ENCODE assay signal across 23 cellular contexts in the genomic region with DNA sequence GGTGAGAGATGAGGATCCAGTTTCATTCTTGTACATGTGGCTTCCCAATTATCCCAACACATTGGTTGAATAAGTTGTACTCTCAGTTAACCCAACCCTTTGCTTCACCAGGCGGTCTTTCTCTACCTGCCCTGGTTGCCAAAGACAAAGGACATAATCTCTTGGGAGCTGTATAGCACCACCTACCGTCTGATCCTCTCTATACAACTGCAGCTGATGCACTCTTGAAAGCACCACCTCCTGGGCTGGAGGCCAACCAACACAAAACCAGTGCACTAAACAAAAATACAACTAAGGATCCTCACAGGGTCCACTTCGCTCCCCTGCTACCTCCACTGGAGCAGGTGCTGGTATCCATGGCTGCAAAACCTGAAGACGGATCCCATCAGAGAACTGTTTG.
DNase-seq lines count a peak whose midpoint lies in the region; ATAC-seq and TF ChIP-seq lines count a peak whose summit lies in the region.
"Had no signal": no experiment of that assay in that cellular context is flagged by ENCODE, and none has a peak within 500 bp of the region (broad histone marks: within the 10 kb centered on the region; RNA-seq: fewer than 3 reads in every experiment).

No MANE protein-coding gene starts in this region.

- H3K79me2 ChIP-seq in PC-3 (ENCODE audit: low read length) = no peaks in the 10 kb centered on the region

- ATAC-seq in IMR-90 (ENCODE audit: low read depth) = no peak
- no peak for ATAC-seq in PC-3
- ATAC-seq in activated T-cell treated with anti-CD3 and anti-CD28 coated beads, Interleukin-2, amount 50 U/mL, for 4 hours = no peak
- ATAC-seq: activated naive CD4-positive, alpha-beta T cell treated with anti-CD3 and anti-CD28 coated beads, Interleukin-2, amount 50 U/mL, for 72 hours; lower lobe of right lung; psoas muscle had no signal

- POLR2A ChIA-PET in IMR-90 (lab: Charles Lee; ENCODE audit: unreplicated experiment) = no interaction called here
- POLR2A ChIA-PET in PC-3 (lab: Charles Lee; ENCODE audit: unreplicated experiment) = no interaction called here

- no peaks in the 10 kb centered on the region for H3K79me1 ChIP-seq in IMR-90 (ENCODE audit: low read depth in 1 of 2, low read length in 2 of 2)

- no peaks in the 10 kb centered on the region for H3K36me3 Mint-ChIP-seq in activated T-cell treated with anti-CD3 and anti-CD28 coated beads, Interleukin-2, amount 50 U/mL, for 4 hours (ENCODE audit: insufficient read depth)
- H3K36me3 Mint-ChIP-seq: CD4-positive, CD25-positive, alpha-beta regulatory T cell had no signal

- dilution Hi-C loops in IMR-90 (cut with HindIII; ENCODE audit: low sequenced_read_pairs, unreplicated experiment) = no loop called here

- H3K4me3 Mint-ChIP-seq in activated T-cell treated with anti-CD3 and anti-CD28 coated beads, Interleukin-2, amount 50 U/mL, for 4 hours = no peak overlapping the region
- H3K4me3 Mint-ChIP-seq: activated CD4-positive, alpha-beta T cell treated with anti-CD3 and anti-CD28 coated beads, Interleukin-2, amount 10 ng/mL, durations not matched to agents 24 days and 14 days; CD4-positive, CD25-positive, alpha-beta regulatory T cell; T-helper 1 cell treated with Interleukin-12 subunit alpha and Interleukin-12 subunit beta and Interleukin-4 antibody, amounts not matched to agents 30 μg/mL and 1 μg/mL, for 36 hours had no signal

- no peak overlapping the region for H3K4ac ChIP-seq in IMR-90 (ENCODE audit: low read depth, low read length)

- no peak for TF ChIP-seq RAD21 in IMR-90 (IDR thresholded peaks at IDR 0.05; ENCODE audit: low read length)

- H2AK5ac ChIP-seq in IMR-90 (ENCODE audit: low read depth, low read length) = no peak overlapping the region

- H3K36me3 ChIP-seq in IMR-90 (ENCODE audit: control insufficient read depth, insufficient read depth, low read length) (no peaks in the 10 kb centered on the region), PC-3 (ENCODE audit: low read depth, low read length) (no peaks in the 10 kb centered on the region), ovary (no peaks in the 10 kb centered on the region)
- H3K36me3 ChIP-seq: lower lobe of right lung had no signal

- TF ChIP-seq CTCF in IMR-90 (conservative IDR thresholded peaks at IDR 0.05; ENCODE audit: low read depth, low read length) = no peak
- peak; percentile 42; the same call in 1 of the 2 replicates for TF ChIP-seq CTCF in PC-3 (conservative IDR thresholded peaks at IDR 0.05; ENCODE audit: low read depth, low read length)
- TF ChIP-seq CTCF in ovary (IDR thresholded peaks at IDR 0.05) = no peak

- intact Hi-C loops in IMR-90 (cut with micrococcal nuclease) = no loop called here
- intact Hi-C loops in PC-3 (cut with micrococcal nuclease) = no loop called here
- intact Hi-C loops in ovary (cut with DNase I) = no loop called here

- H2BK5ac ChIP-seq in IMR-90 (ENCODE audit: low read depth, low read length, poor library complexity, severe bottlenecking) = no peak overlapping the region

- H3K4me2 ChIP-seq in IMR-90 (ENCODE audit: low read depth, low read length) = no peak overlapping the region
- no peak overlapping the region for H3K4me2 ChIP-seq in PC-3 (ENCODE audit: low read length)

- WGBS in IMR-90 (ENCODE audit: extremely low coverage in 2 of 2, insufficient read length in 1 of 2), 2 experiments = 80% methylated on average over 1 of the region's 4 CpGs; no CpG with 5 or more reads in 1 of the 2 experiments
- WGBS in ovary, 3 donors = 81 to 90% (median 84%) methylated on average over 4 of the region's 4 CpGs

- no peak overlapping the region for H3K27ac ChIP-seq in IMR-90 (ENCODE audit: insufficient read depth, low read length)
- no peak overlapping the region for H3K27ac ChIP-seq in PC-3 (ENCODE audit: low read length)
- H3K27ac ChIP-seq in ovary = no peak overlapping the region
- H3K27ac ChIP-seq: lower lobe of right lung, psoas muscle had no signal

- H2AFZ ChIP-seq in IMR-90 (replicated peaks; ENCODE audit: low read length, poor library complexity) = no peak overlapping the region
- H2AFZ ChIP-seq in PC-3 (ENCODE audit: low read length) = no peak overlapping the region

- no peak overlapping the region for H3K56ac ChIP-seq in IMR-90 (ENCODE audit: extremely low read depth, insufficient read depth, low read length)

- CTCF ChIA-PET in IMR-90 (lab: Yijun Ruan, JAX) (no interaction called here), PC-3 (lab: Charles Lee) (no interaction called here)

- DNase-seq in ACHN (peak; percentile 42), IMR-90 (no peak), PC-3 (peak; percentile 23), iPS DF 4.7 (ENCODE audit: extremely low read depth, low spot score) (peak; percentile 22), ovary (no peak), NCI-H1417 (lab: John Stamatoyannopoulos, UW) (no peak)
- no peak for DNase-seq in activated T-cell treated with anti-CD3 and anti-CD28 coated beads, Interleukin-2, amount 50 U/mL, for 4 hours
- no peak for DNase-seq in activated CD4-positive, CD25-positive, alpha-beta regulatory T cell (lab: John Stamatoyannopoulos, UW)
- DNase-seq: activated CD4-positive, alpha-beta T cell treated with anti-CD3 and anti-CD28 coated beads, Interleukin-2, amount 10 ng/mL, durations not matched to agents 24 days and 14 days; CD4-positive, CD25-positive, alpha-beta regulatory T cell; erythroblast; foreskin fibroblast; GDM1; HCEC 1CT; islet precursor cell; KG1; lower lobe of right lung; MV-4-11; NCI-H2029 treated with DMSO at 0.1 percent for 48 hours; psoas muscle; substantia nigra had no signal

- H3F3A ChIP-seq in PC-3 (ENCODE audit: low read length, unreplicated experiment) = no peaks in the 10 kb centered on the region

- peak overlapping the region; percentile 40; the same call in 1 of the 2 replicates for H2BK120ac ChIP-seq in IMR-90 (ENCODE audit: low read depth, low read length)

- H3K4me1 Mint-ChIP-seq in activated T-cell treated with anti-CD3 and anti-CD28 coated beads, Interleukin-2, amount 50 U/mL, for 4 hours (ENCODE audit: low read depth) = no peaks in the 10 kb centered on the region
- H3K4me1 Mint-ChIP-seq: activated CD4-positive, alpha-beta T cell treated with anti-CD3 and anti-CD28 coated beads, Interleukin-2, amount 10 ng/mL, durations not matched to agents 24 days and 14 days; CD4-positive, CD25-positive, alpha-beta regulatory T cell had no signal

- H3K27me3 Mint-ChIP-seq in activated T-cell treated with anti-CD3 and anti-CD28 coated beads, Interleukin-2, amount 50 U/mL, for 4 hours (ENCODE audit: low read depth) = no peaks in the 10 kb centered on the region
- H3K27me3 Mint-ChIP-seq: activated CD4-positive, alpha-beta T cell treated with anti-CD3 and anti-CD28 coated beads, Interleukin-2, amount 10 ng/mL, durations not matched to agents 24 days and 14 days; CD4-positive, CD25-positive, alpha-beta regulatory T cell had no signal

- H4K5ac ChIP-seq in IMR-90 (ENCODE audit: low read depth, low read length) = no peak overlapping the region

- no peaks in the 10 kb centered on the region for H4K20me1 ChIP-seq in IMR-90 (ENCODE audit: insufficient read depth, low read length)
- H4K20me1 ChIP-seq in PC-3 (ENCODE audit: low read length) = no peaks in the 10 kb centered on the region

- no peak for TF ChIP-seq POLR2A in IMR-90 (IDR thresholded peaks at IDR 0.05; ENCODE audit: low read depth, low read length)
- TF ChIP-seq POLR2A in ovary (IDR thresholded peaks at IDR 0.05) = no peak

- no peak overlapping the region for H3K23ac ChIP-seq in IMR-90 (ENCODE audit: low read depth, low read length)

- H3K4me3 ChIP-seq in IMR-90 (ENCODE audit: insufficient read depth, low read depth, low read length) = no peak overlapping the region
- no peak overlapping the region for H3K4me3 ChIP-seq in PC-3 (ENCODE audit: low read length)
- H3K4me3 ChIP-seq in ovary = no peak overlapping the region
- H3K4me3 ChIP-seq: lower lobe of right lung, psoas muscle had no signal

- TF ChIP-seq EP300 in ovary (IDR thresholded peaks at IDR 0.05) = no peak

- H2AK9ac ChIP-seq in IMR-90 (replicated peaks; ENCODE audit: low read depth, low read length, poor library complexity) = no peak overlapping the region

- peak overlapping the region; percentile 55; the same call in 1 of the 2 replicates for H2BK20ac ChIP-seq in IMR-90 (ENCODE audit: low read depth, low read length)

- no peaks in the 10 kb centered on the region for H3K9me2 ChIP-seq in PC-3 (replicated peaks; ENCODE audit: low read length)

- H3K18ac ChIP-seq in IMR-90 (ENCODE audit: low read depth, low read length) = no peak overlapping the region

- no peak overlapping the region for H3K14ac ChIP-seq in IMR-90 (replicated peaks; ENCODE audit: low read depth, low read length)

- no peak overlapping the region for H3K9ac ChIP-seq in IMR-90 (ENCODE audit: low read depth, low read length)
- H3K9ac ChIP-seq in PC-3 (ENCODE audit: low read length) = no peak overlapping the region

- H3K27me3 ChIP-seq in IMR-90 (ENCODE audit: control insufficient read depth, insufficient read depth, low read length) = no peaks in the 10 kb centered on the region
- H3K27me3 ChIP-seq in PC-3 (ENCODE audit: low read length) = no peaks in the 10 kb centered on the region
- H3K27me3 ChIP-seq in ovary = no peaks in the 10 kb centered on the region

- H3K9me3 Mint-ChIP-seq in activated T-cell treated with anti-CD3 and anti-CD28 coated beads, Interleukin-2, amount 50 U/mL, for 4 hours = peaks cover 11% of the 10 kb centered on the region

- no peaks in the 10 kb centered on the region for H3K9me1 ChIP-seq in IMR-90 (ENCODE audit: insufficient read depth, low read length)

- H2BK15ac ChIP-seq in IMR-90 (ENCODE audit: low read depth, low read length) = no peak overlapping the region

- H4K91ac ChIP-seq in IMR-90 (ENCODE audit: insufficient read depth, low read depth, low read length) = no peak overlapping the region

- in situ Hi-C loops in ACHN (cut with HindIII; ENCODE audit: low pct_ligation_motif_present, low pct_unique_long_range_greater_than_20kb, low sequenced_read_pairs) (no loop called here), IMR-90 (cut with MboI; ENCODE audit: low sequenced_read_pairs) (no loop called here)

- no peak overlapping the region for H4K8ac ChIP-seq in IMR-90 (ENCODE audit: low read depth in 2 of 2, low read length in 2 of 2)

- H3K9me3 ChIP-seq in IMR-90 (ENCODE audit: control insufficient read depth, insufficient read depth, low read length) (peaks cover 2% of the 10 kb centered on the region; the same call in 1 of the 2 replicates), PC-3 (ENCODE audit: low read length) (no peaks in the 10 kb centered on the region), ovary (no peaks in the 10 kb centered on the region)
- H3K9me3 ChIP-seq: lower lobe of right lung had no signal

- H3K4me1 ChIP-seq in IMR-90 (ENCODE audit: control insufficient read depth, insufficient read depth, low read length) (peaks cover 2% of the 10 kb centered on the region; the same call in 1 of the 2 replicates), PC-3 (ENCODE audit: insufficient read depth, low read length) (no peaks in the 10 kb centered on the region), ovary (ENCODE audit: insufficient read depth) (no peaks in the 10 kb centered on the region)
- H3K4me1 ChIP-seq: lower lobe of right lung, psoas muscle had no signal

- BruUV-seq in IMR-90 (replicated peaks; lab: Mats Ljungman, UMichigan) (no TSS peak), PC-3 (replicated peaks; lab: Mats Ljungman, UMichigan) (no TSS peak)

TF ChIP-seq in IMR-90, 13 proteins besides CTCF, POLR2A, EP300 and RAD21 (continues in another document):
- TF ChIP-seq MXI1 (IDR thresholded peaks at IDR 0.05; ENCODE audit: borderline replicate concordance, low read depth, low read length) = no peak
- TF ChIP-seq CHD1 (IDR thresholded peaks at IDR 0.05; ENCODE audit: low read depth, low read length) = no peak

Comparison
In these comparisons a context has a peak if more than half of its experiments do, and no peak if none do; other contexts are left out.
1. DNase-seq: peak in ACHN (single experiment), PC-3 (single experiment) and iPS DF 4.7 (single experiment); none in IMR-90 (single experiment), ovary (0 of 5), activated T-cell treated with anti-CD3 and anti-CD28 coated beads, Interleukin-2, amount 50 U/mL, for 4 hours (single experiment), NCI-H1417 (0 of 3) and activated CD4-positive, CD25-positive, alpha-beta regulatory T cell (0 of 4).